In genomic region chrX:20015945-20016617, GRCh38 we compare ENCODE assay signal across 23 cellular contexts.
"Had no signal": no experiment of that assay in that cellular context is flagged by ENCODE, and none has a peak within 500 bp of the region (broad histone marks: within the 10 kb centered on the region; RNA-seq: fewer than 3 reads in every experiment).

No MANE protein-coding gene starts in this region.

- H3K4me3 ChIP-seq: ascending aorta, breast epithelium, coronary artery, left ventricle myocardium inferior, mucosa of descending colon, prostate gland, right atrium auricular region, suprapubic skin, transverse colon, vagina had no signal

- H3K9me3 ChIP-seq: left ventricle myocardium inferior, mucosa of descending colon, prostate gland, suprapubic skin, transverse colon, vagina had no signal

- H3K4me1 ChIP-seq: ascending aorta, breast epithelium, left ventricle myocardium inferior, prostate gland, right atrium auricular region, suprapubic skin, transverse colon, vagina had no signal

- H3K27me3 Mint-ChIP-seq: activated B cell treated with CpG ODN at 0.5 μM for 24 hours; activated naive CD8-positive, alpha-beta T cell treated with anti-CD3 and anti-CD28 coated beads, Interleukin-2, amount 10 ng/mL, durations not matched to agents 7 days and 5 days; naive B cell; stimulated activated naive CD8-positive, alpha-beta T cell treated with anti-CD3 and anti-CD28 coated beads, Interleukin-15, Interleukin-2, amounts not matched to agents 100 ng/mL and 50 ng/mL, for 24 hours had no signal

- H3K4me1 Mint-ChIP-seq: activated CD4-positive, alpha-beta memory T cell treated with anti-CD3 and anti-CD28 coated beads, Interleukin-2, amount 10 ng/mL, durations not matched to agents 7 days and 5 days; activated naive CD8-positive, alpha-beta T cell treated with anti-CD3 and anti-CD28 coated beads, Interleukin-2, amount 10 ng/mL, durations not matched to agents 7 days and 5 days; immature natural killer cell had no signal

- H3K36me3 ChIP-seq: ascending aorta, breast epithelium, left ventricle myocardium inferior, prostate gland, right atrium auricular region, suprapubic skin, transverse colon, vagina had no signal

- H3K27me3 ChIP-seq: ascending aorta, suprapubic skin, transverse colon, vagina had no signal

- ATAC-seq: esophagus mucosa, mucosa of descending colon had no signal

- H3K4me3 Mint-ChIP-seq: activated B cell treated with CpG ODN at 0.5 μM for 24 hours; activated CD4-positive, alpha-beta memory T cell treated with anti-CD3 and anti-CD28 coated beads, Interleukin-2, amount 10 ng/mL, durations not matched to agents 7 days and 5 days; activated naive CD8-positive, alpha-beta T cell treated with anti-CD3 and anti-CD28 coated beads, Interleukin-2, amount 10 ng/mL, durations not matched to agents 7 days and 5 days; immature natural killer cell; stimulated activated naive CD8-positive, alpha-beta T cell treated with anti-CD3 and anti-CD28 coated beads, Interleukin-15, Interleukin-2, amounts not matched to agents 100 ng/mL and 50 ng/mL, for 24 hours had no signal

- DNase-seq: activated B cell treated with CpG ODN at 0.5 μM for 24 hours; activated CD4-positive, alpha-beta memory T cell treated with anti-CD3 and anti-CD28 coated beads, Interleukin-2, amount 10 ng/mL, durations not matched to agents 7 days and 5 days; activated CD4-positive, alpha-beta T cell treated with anti-CD3 and anti-CD28 coated beads for 4 hours; activated naive CD4-positive, alpha-beta T cell treated with Interleukin-2 at 50 U/mL for 16 hours; activated naive CD8-positive, alpha-beta T cell treated with anti-CD3 and anti-CD28 coated beads, Interleukin-2, amount 10 ng/mL, durations not matched to agents 7 days and 5 days; activated T-cell treated with anti-CD3 and anti-CD28 coated beads, Interleukin-2, amount 50 U/mL, for 1 hour; immature natural killer cell; kidney glomerular epithelial cell; left ventricle myocardium inferior; mesenchymal stem cell; mucosa of descending colon; naive B cell; transverse colon had no signal

- H3K27ac Mint-ChIP-seq: activated B cell treated with CpG ODN at 0.5 μM for 24 hours; activated CD4-positive, alpha-beta memory T cell treated with anti-CD3 and anti-CD28 coated beads, Interleukin-2, amount 10 ng/mL, durations not matched to agents 7 days and 5 days; activated naive CD8-positive, alpha-beta T cell treated with anti-CD3 and anti-CD28 coated beads, Interleukin-2, amount 10 ng/mL, durations not matched to agents 7 days and 5 days; activated T-helper 2 cell treated with anti-CD3 and anti-CD28 coated beads, Interferon-gamma antibody, Interleukin-2, Interleukin-4, amounts not matched to agents 10 μg/mL and 5 μg/mL and 100 μg/mL, durations not matched to agents 14 hours and 24 hours and 36 hours; immature natural killer cell; stimulated activated naive CD8-positive, alpha-beta T cell treated with anti-CD3 and anti-CD28 coated beads, Interleukin-15, Interleukin-2, amounts not matched to agents 100 ng/mL and 50 ng/mL, for 24 hours had no signal
